Comparison of ENCODE assay signal across 21 cellular contexts in genomic region chr7:35039343-35039742, GRCh38.
"Had no signal": no experiment of that assay in that cellular context is flagged by ENCODE, and none has a peak within 500 bp of the region (broad histone marks: within the 10 kb centered on the region; RNA-seq: fewer than 3 reads in every experiment).

No MANE protein-coding gene starts in this region.

- H3K27ac Mint-ChIP-seq: mesothelial cell of epicardium had no signal

- H3K36me3 Mint-ChIP-seq: mesothelial cell of epicardium, naive B cell had no signal

- H3K9me3 ChIP-seq: esophagus squamous epithelium, gastrocnemius medialis, heart right ventricle, left lung, lower lobe of right lung, mucosa of descending colon had no signal

- H3K27ac ChIP-seq: coronary artery, gastrocnemius medialis, left lung, lower lobe of right lung had no signal

- ATAC-seq: gastrocnemius medialis, heart right ventricle, left cardiac atrium, left lung, left ventricle myocardium superior, lower lobe of right lung, mucosa of descending colon had no signal

- H3K36me3 ChIP-seq: esophagus squamous epithelium, gastrocnemius medialis, heart right ventricle, left lung, lower lobe of right lung had no signal

- H3K9me3 Mint-ChIP-seq: mesothelial cell of epicardium, naive B cell had no signal

- H3K4me3 ChIP-seq: coronary artery, esophagus squamous epithelium, gastrocnemius medialis, heart right ventricle, left lung, lower lobe of right lung, mucosa of descending colon had no signal

- H3K27me3 ChIP-seq: dorsolateral prefrontal cortex, esophagus squamous epithelium, gastrocnemius medialis, heart right ventricle, left lung had no signal

- DNase-seq: dermis blood vessel endothelial cell; dorsolateral prefrontal cortex; effector CD4-positive, alpha-beta T cell; effector memory CD4-positive, alpha-beta T cell; esophagus squamous epithelium; foreskin fibroblast; foreskin melanocyte; gastrocnemius medialis; glutamatergic neuron; head of caudate nucleus; heart right ventricle; hippocampal formation; left cardiac atrium; left lung; left ventricle myocardium superior; lower lobe of right lung; mesenchymal stem cell; mucosa of descending colon; naive B cell had no signal
